ENCODE assay signal across 21 cellular contexts in genomic region chr17:7147772-7148171, GRCh38. TPM values are rescaled to one million over a fixed set of nuclear protein-coding genes. Genes with fewer than 3 reads are reported as not detected.
A peak's percentile ranks its signal among the peaks of the same experiment; 100 is the strongest.
DNase-seq lines count a peak whose midpoint lies in the region; ATAC-seq and TF ChIP-seq lines count a peak whose summit lies in the region.
"Had no signal": no experiment of that assay in that cellular context is flagged by ENCODE, and none has a peak within 500 bp of the region (broad histone marks: within the 10 kb centered on the region; RNA-seq: fewer than 3 reads in every experiment).

No MANE protein-coding gene starts in this region.

- DNase-seq in activated naive CD8-positive, alpha-beta T cell treated with anti-CD3 and anti-CD28 coated beads, Interleukin-2, amount 10 ng/mL, durations not matched to agents 7 days and 5 days, result no peak
- DNase-seq in activated naive CD8-positive, alpha-beta T cell treated with anti-CD3 and anti-CD28 coated beads, Interleukin-2, amount 50 U/mL, for 24 hours, result no peak
- DNase-seq in OCI-M1 (lab: John Stamatoyannopoulos, UW) (peak; percentile 53), type B pancreatic cell (ENCODE audit: extremely low spot score, unreplicated experiment) (no peak), left cardiac atrium (no peak), GM13977 (ENCODE audit: low spot score) (no peak), NCI-H524 treated with DMSO at 0.1 percent for 48 hours (lab: John Stamatoyannopoulos, UW) (no peak)
- DNase-seq: amniotic stem cell; effector CD8-positive, alpha-beta T cell; mesenchymal stem cell; natural killer cell; NCI-H1436; NCI-H2171 treated with DMSO at 0.1 percent for 48 hours; NCI-H774; posterior cingulate gyrus; stimulated activated CD4-positive, alpha-beta T cell treated with anti-CD3 and anti-CD28 coated beads, Interleukin-4, amount 100 ng/mL, for 24 hours; uterus had no signal

- H3K27me3 Mint-ChIP-seq in activated naive CD8-positive, alpha-beta T cell treated with anti-CD3 and anti-CD28 coated beads, Interleukin-2, amount 10 ng/mL, durations not matched to agents 7 days and 5 days, result peaks cover 7% of the 10 kb centered on the region
- H3K27me3 Mint-ChIP-seq in activated naive CD8-positive, alpha-beta T cell treated with anti-CD3 and anti-CD28 coated beads, Interleukin-2, amount 50 U/mL, for 24 hours, result peaks cover 3% of the 10 kb centered on the region
- no peaks in the 10 kb centered on the region for H3K27me3 Mint-ChIP-seq in type B pancreatic cell

- intact Hi-C loops in left cardiac atrium (cut with DNase I), result no loop called here

- POLR2A ChIA-PET in activated naive CD8-positive, alpha-beta T cell treated with anti-CD3 and anti-CD28 coated beads, Interleukin-2, amount 10 ng/mL, durations not matched to agents 7 days and 5 days (lab: Charles Lee), result no interaction called here

- no peaks in the 10 kb centered on the region for H3K36me3 Mint-ChIP-seq in activated naive CD8-positive, alpha-beta T cell treated with anti-CD3 and anti-CD28 coated beads, Interleukin-2, amount 10 ng/mL, durations not matched to agents 7 days and 5 days
- no peaks in the 10 kb centered on the region for H3K36me3 Mint-ChIP-seq in activated naive CD8-positive, alpha-beta T cell treated with anti-CD3 and anti-CD28 coated beads, Interleukin-2, amount 50 U/mL, for 24 hours (ENCODE audit: low read depth)
- H3K36me3 Mint-ChIP-seq in type B pancreatic cell, result no peaks in the 10 kb centered on the region
- H3K36me3 Mint-ChIP-seq: natural killer cell had no signal

- in situ Hi-C loops in GM13977 (cut with MboI; ENCODE audit: low pct_unique_long_range_greater_than_20kb, low sequenced_read_pairs, unreplicated experiment), result loop anchor here (25.0 kb wide), 1 partner anchor 235 kb away; no protein-coding TSS in a partner anchor

- peak overlapping the region; percentile 63 to 70 for H3K27ac ChIP-seq in esophagus (ENCODE audit: low read depth in 2 of 2, low read length in 1 of 2)
- H3K27ac ChIP-seq: RWPE1, uterus had no signal

- 61% methylated on average over 3 of the region's 3 CpGs for WGBS in esophagus, 2 donors

- no peaks in the 10 kb centered on the region for H3K36me3 ChIP-seq in esophagus (ENCODE audit: control insufficient read depth in 2 of 2, insufficient read depth in 2 of 2, low read length in 1 of 2)
- H3K36me3 ChIP-seq: uterus had no signal

- H3K4me1 ChIP-seq in esophagus (ENCODE audit: control insufficient read depth in 2 of 2, insufficient read depth in 2 of 2, low read length in 1 of 2), result peaks cover 0 to 5% of the 10 kb centered on the region in 2 donors
- H3K4me1 ChIP-seq: uterus had no signal

- no peaks in the 10 kb centered on the region for H3K27me3 ChIP-seq in esophagus (ENCODE audit: control insufficient read depth in 1 of 2, insufficient read depth in 2 of 2, low read length in 2 of 2)
- H3K27me3 ChIP-seq: uterus had no signal

- H3K4me3 Mint-ChIP-seq in activated naive CD8-positive, alpha-beta T cell treated with anti-CD3 and anti-CD28 coated beads, Interleukin-2, amount 10 ng/mL, durations not matched to agents 7 days and 5 days, result no peak overlapping the region
- no peak overlapping the region for H3K4me3 Mint-ChIP-seq in activated naive CD8-positive, alpha-beta T cell treated with anti-CD3 and anti-CD28 coated beads, Interleukin-2, amount 50 U/mL, for 24 hours
- H3K4me3 Mint-ChIP-seq in type B pancreatic cell, result no peak overlapping the region
- H3K4me3 Mint-ChIP-seq: natural killer cell had no signal

- TF ChIP-seq CTCF in type B pancreatic cell (conservative IDR thresholded peaks at IDR 0.05) (no peak), GM13977 (IDR thresholded peaks at IDR 0.05; ENCODE audit: extremely low read depth, insufficient read depth, missing control alignments) (no peak)

- H3K4me3 ChIP-seq in esophagus (ENCODE audit: low read depth in 1 of 2, low read length in 2 of 2), result no peak overlapping the region
- H3K4me3 ChIP-seq: uterus had no signal

- H3K27ac Mint-ChIP-seq in activated naive CD8-positive, alpha-beta T cell treated with anti-CD3 and anti-CD28 coated beads, Interleukin-2, amount 10 ng/mL, durations not matched to agents 7 days and 5 days, result no peak overlapping the region
- no peak overlapping the region for H3K27ac Mint-ChIP-seq in activated naive CD8-positive, alpha-beta T cell treated with anti-CD3 and anti-CD28 coated beads, Interleukin-2, amount 50 U/mL, for 24 hours
- H3K27ac Mint-ChIP-seq in type B pancreatic cell, result peak overlapping the region; percentile 59
- H3K27ac Mint-ChIP-seq: natural killer cell had no signal

- no peaks in the 10 kb centered on the region for H3K4me1 Mint-ChIP-seq in activated naive CD8-positive, alpha-beta T cell treated with anti-CD3 and anti-CD28 coated beads, Interleukin-2, amount 10 ng/mL, durations not matched to agents 7 days and 5 days
- H3K4me1 Mint-ChIP-seq in activated naive CD8-positive, alpha-beta T cell treated with anti-CD3 and anti-CD28 coated beads, Interleukin-2, amount 50 U/mL, for 24 hours, result no peaks in the 10 kb centered on the region
- H3K4me1 Mint-ChIP-seq in type B pancreatic cell (ENCODE audit: unreplicated experiment), result peaks cover 16% of the 10 kb centered on the region
- H3K4me1 Mint-ChIP-seq: natural killer cell had no signal

- no peaks in the 10 kb centered on the region for H3K9me3 Mint-ChIP-seq in activated naive CD8-positive, alpha-beta T cell treated with anti-CD3 and anti-CD28 coated beads, Interleukin-2, amount 10 ng/mL, durations not matched to agents 7 days and 5 days
- H3K9me3 Mint-ChIP-seq in activated naive CD8-positive, alpha-beta T cell treated with anti-CD3 and anti-CD28 coated beads, Interleukin-2, amount 50 U/mL, for 24 hours, result no peaks in the 10 kb centered on the region
- no peaks in the 10 kb centered on the region for H3K9me3 Mint-ChIP-seq in type B pancreatic cell
- H3K9me3 Mint-ChIP-seq: natural killer cell had no signal

- peak; percentile 47 for ATAC-seq in activated naive CD8-positive, alpha-beta T cell treated with anti-CD3 and anti-CD28 coated beads, Interleukin-2, amount 10 ng/mL, durations not matched to agents 7 days and 5 days (ENCODE audit: low read depth)
- no peak for ATAC-seq in activated naive CD8-positive, alpha-beta T cell treated with anti-CD3 and anti-CD28 coated beads, Interleukin-2, amount 50 U/mL, for 24 hours
- no peak for ATAC-seq in left cardiac atrium
- ATAC-seq: natural killer cell had no signal

- no peaks in the 10 kb centered on the region for H3K9me3 ChIP-seq in esophagus (ENCODE audit: control insufficient read depth in 2 of 2, insufficient read depth in 1 of 2, low read depth in 1 of 2, low read length in 1 of 2)
- H3K9me3 ChIP-seq: uterus had no signal

RNA-seq across cellular contexts. Expression of gene ASGR1, which starts 31.4 kb away (rescaled TPM):
- 1 to 10 TPM; 1.1 to 1.5 TPM for total RNA-seq in activated naive CD8-positive, alpha-beta T cell treated with anti-CD3 and anti-CD28 coated beads, Interleukin-2, amount 10 ng/mL, durations not matched to agents 7 days and 5 days
- 1 to 10 TPM in 1 of 2 donors, under 1 TPM in 1; 0.84 to 2.0 TPM for polyA plus RNA-seq in esophagus
- total RNA-seq in type B pancreatic cell (ENCODE audit: low replicate concordance) (7.5 and 9.7 TPM in 2 replicates), left cardiac atrium (under 1 TPM; 0.68 TPM)

RNA-seq across cellular contexts. Expression of gene ASGR2, which starts 33.1 kb away (rescaled TPM):
- total RNA-seq in activated naive CD8-positive, alpha-beta T cell treated with anti-CD3 and anti-CD28 coated beads, Interleukin-2, amount 10 ng/mL, durations not matched to agents 7 days and 5 days, result not detected
- polyA plus RNA-seq in esophagus, result under 1 TPM; 0.24 to 1.00 TPM
- total RNA-seq in type B pancreatic cell (ENCODE audit: low replicate concordance) (0.82 and 1.3 TPM in 2 replicates), left cardiac atrium (under 1 TPM; 0.62 to 0.68 TPM)
- total RNA-seq: skeletal muscle tissue, uterus had no signal
- polyA plus RNA-seq: keratinocyte had no signal
